In genomic region chr4:158624889-158625478, GRCh38 we compare ENCODE assay signal across 8 cellular contexts. TPM values are rescaled to one million over a fixed set of nuclear protein-coding genes. Genes with fewer than 3 reads are reported as not detected.
DNase-seq lines count a peak whose midpoint lies in the region; ATAC-seq and TF ChIP-seq lines count a peak whose summit lies in the region.

No MANE protein-coding gene starts in this region.

- no peak overlapping the region for H3K27ac Mint-ChIP-seq in activated CD8-positive, alpha-beta memory T cell treated with anti-CD3 and anti-CD28 coated beads, Interleukin-2, amount 10 ng/mL, durations not matched to agents 7 days and 5 days

- CTCF ChIA-PET in activated CD8-positive, alpha-beta memory T cell treated with anti-CD3 and anti-CD28 coated beads, Interleukin-2, amount 10 ng/mL, durations not matched to agents 7 days and 5 days (lab: Charles Lee), result no interaction called here

- no peaks in the 10 kb centered on the region for H3K36me3 Mint-ChIP-seq in activated CD8-positive, alpha-beta memory T cell treated with anti-CD3 and anti-CD28 coated beads, Interleukin-2, amount 10 ng/mL, durations not matched to agents 7 days and 5 days

- H3K4me1 Mint-ChIP-seq in activated CD8-positive, alpha-beta memory T cell treated with anti-CD3 and anti-CD28 coated beads, Interleukin-2, amount 10 ng/mL, durations not matched to agents 7 days and 5 days, result no peaks in the 10 kb centered on the region

- H3K9me3 ChIP-seq in cardiac muscle cell (ENCODE audit: low read depth), result no peaks in the 10 kb centered on the region

- H3K9me3 Mint-ChIP-seq in activated CD8-positive, alpha-beta memory T cell treated with anti-CD3 and anti-CD28 coated beads, Interleukin-2, amount 10 ng/mL, durations not matched to agents 7 days and 5 days (ENCODE audit: low read depth), result no peaks in the 10 kb centered on the region

- no peaks in the 10 kb centered on the region for H3K4me1 ChIP-seq in cardiac muscle cell (ENCODE audit: low read depth)

- H3K27me3 Mint-ChIP-seq in activated CD8-positive, alpha-beta memory T cell treated with anti-CD3 and anti-CD28 coated beads, Interleukin-2, amount 10 ng/mL, durations not matched to agents 7 days and 5 days, result peaks cover 11% of the 10 kb centered on the region

- ATAC-seq in GM18858 (IDR thresholded peaks at IDR 0.05; ENCODE audit: unreplicated experiment), result peak; percentile 92
- peak; percentile 91 for ATAC-seq in HG02943 (IDR thresholded peaks at IDR 0.05; ENCODE audit: low read depth, unreplicated experiment)
- ATAC-seq in activated CD8-positive, alpha-beta memory T cell treated with anti-CD3 and anti-CD28 coated beads, Interleukin-2, amount 10 ng/mL, durations not matched to agents 7 days and 5 days, result no peak

- TF ChIP-seq CTCF in VCaP (conservative IDR thresholded peaks at IDR 0.05), result peak; percentile 87
- peak; percentile 72 for TF ChIP-seq CTCF in cardiac muscle cell (IDR thresholded peaks at IDR 0.05; ENCODE audit: low read depth, low read length)

- H3K27me3 ChIP-seq in cardiac muscle cell, result peaks cover 22% of the 10 kb centered on the region

- H3K4me3 ChIP-seq in cardiac muscle cell (no peak overlapping the region), skeletal muscle cell (ENCODE audit: low read depth, low read length) (no peak overlapping the region)

- H3K36me3 ChIP-seq in cardiac muscle cell, result no peaks in the 10 kb centered on the region

- H3K27ac ChIP-seq in VCaP, result no peak overlapping the region
- no peak overlapping the region for H3K27ac ChIP-seq in cardiac muscle cell

- DNase-seq in AML-193 (lab: John Stamatoyannopoulos, UW), result peak; percentile 44 to 64
- DNase-seq in NCI-H146 treated with DMSO at 0.1 percent for 48 hours (lab: John Stamatoyannopoulos, UW; ENCODE audit: unreplicated experiment), result peak; percentile 53
- DNase-seq in cardiac muscle cell (ENCODE audit: low read depth in 1 of 2, low spot score in 1 of 2), result peak; percentile 59 to 80
- peak; percentile 11 for DNase-seq in skeletal muscle cell (ENCODE audit: low read depth)
- no peak for DNase-seq in activated CD8-positive, alpha-beta memory T cell treated with anti-CD3 and anti-CD28 coated beads, Interleukin-2, amount 10 ng/mL, durations not matched to agents 7 days and 5 days

- H3K4me3 Mint-ChIP-seq in activated CD8-positive, alpha-beta memory T cell treated with anti-CD3 and anti-CD28 coated beads, Interleukin-2, amount 10 ng/mL, durations not matched to agents 7 days and 5 days, result no peak overlapping the region

RNA-seq across cellular contexts. Expression of gene C4orf46, which starts 46.7 kb away (rescaled TPM):
- total RNA-seq in cardiac muscle cell, result 6.9 and 8.8 TPM in 2 replicates
- 9.5 and 17.5 TPM in 2 replicates for polyA plus RNA-seq in cardiac muscle cell
- total RNA-seq in activated CD8-positive, alpha-beta memory T cell treated with anti-CD3 and anti-CD28 coated beads, Interleukin-2, amount 10 ng/mL, durations not matched to agents 7 days and 5 days, result 10 to 100 TPM; 17.9 to 20.2 TPM

RNA-seq across cellular contexts. Expression of gene ETFDH, which starts 47.1 kb away (rescaled TPM):
- total RNA-seq in cardiac muscle cell, result 15.6 and 17.2 TPM in 2 replicates
- 21.7 and 24.9 TPM in 2 replicates for polyA plus RNA-seq in cardiac muscle cell
- 10 to 100 TPM; 22.0 to 30.4 TPM for total RNA-seq in activated CD8-positive, alpha-beta memory T cell treated with anti-CD3 and anti-CD28 coated beads, Interleukin-2, amount 10 ng/mL, durations not matched to agents 7 days and 5 days
